Comparison of ENCODE assay signal across 2 cellular contexts in genomic region chr6:150391414-150391813, GRCh38.
A peak's percentile ranks its signal among the peaks of the same experiment; 100 is the strongest.
TF ChIP-seq lines count a peak whose summit lies in the region.

No MANE protein-coding gene starts in this region.

TF ChIP-seq in liver, 16 proteins besides CTCF, POLR2A, EP300 and RAD21 (continued from another document):
- TF ChIP-seq EGR1 (IDR thresholded peaks at IDR 0.05; ENCODE audit: low read depth in 2 of 2) (no peak), HNF4G (IDR thresholded peaks at IDR 0.05) (no peak), SP1 (IDR thresholded peaks at IDR 0.05) (peak; percentile 52), YY1 (IDR thresholded peaks at IDR 0.05) (peak; percentile 35), TAF1 (conservative IDR thresholded peaks at IDR 0.05) (no peak), NR2F2 (IDR thresholded peaks at IDR 0.05) (no peak), ZBTB33 (IDR thresholded peaks at IDR 0.05) (no peak), GABPA (IDR thresholded peaks at IDR 0.05 in 1 of 2, conservative IDR thresholded peaks at IDR 0.05 in 1 of 2) (no peak), RXRA (IDR thresholded peaks at IDR 0.05) (peak in 1 of 2 donors; percentile 53), FOXA1 (IDR thresholded peaks at IDR 0.05) (no peak), FOXA2 (IDR thresholded peaks at IDR 0.05) (no peak)
- TF ChIP-seq, protein P1, sequence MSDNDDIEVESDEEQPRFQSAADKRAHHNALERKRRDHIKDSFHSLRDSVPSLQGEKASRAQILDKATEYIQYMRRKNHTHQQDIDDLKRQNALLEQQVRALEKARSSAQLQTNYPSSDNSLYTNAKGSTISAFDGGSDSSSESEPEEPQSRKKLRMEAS (IDR thresholded peaks at IDR 0.05) = no peak
- TF ChIP-seq, protein P2, sequence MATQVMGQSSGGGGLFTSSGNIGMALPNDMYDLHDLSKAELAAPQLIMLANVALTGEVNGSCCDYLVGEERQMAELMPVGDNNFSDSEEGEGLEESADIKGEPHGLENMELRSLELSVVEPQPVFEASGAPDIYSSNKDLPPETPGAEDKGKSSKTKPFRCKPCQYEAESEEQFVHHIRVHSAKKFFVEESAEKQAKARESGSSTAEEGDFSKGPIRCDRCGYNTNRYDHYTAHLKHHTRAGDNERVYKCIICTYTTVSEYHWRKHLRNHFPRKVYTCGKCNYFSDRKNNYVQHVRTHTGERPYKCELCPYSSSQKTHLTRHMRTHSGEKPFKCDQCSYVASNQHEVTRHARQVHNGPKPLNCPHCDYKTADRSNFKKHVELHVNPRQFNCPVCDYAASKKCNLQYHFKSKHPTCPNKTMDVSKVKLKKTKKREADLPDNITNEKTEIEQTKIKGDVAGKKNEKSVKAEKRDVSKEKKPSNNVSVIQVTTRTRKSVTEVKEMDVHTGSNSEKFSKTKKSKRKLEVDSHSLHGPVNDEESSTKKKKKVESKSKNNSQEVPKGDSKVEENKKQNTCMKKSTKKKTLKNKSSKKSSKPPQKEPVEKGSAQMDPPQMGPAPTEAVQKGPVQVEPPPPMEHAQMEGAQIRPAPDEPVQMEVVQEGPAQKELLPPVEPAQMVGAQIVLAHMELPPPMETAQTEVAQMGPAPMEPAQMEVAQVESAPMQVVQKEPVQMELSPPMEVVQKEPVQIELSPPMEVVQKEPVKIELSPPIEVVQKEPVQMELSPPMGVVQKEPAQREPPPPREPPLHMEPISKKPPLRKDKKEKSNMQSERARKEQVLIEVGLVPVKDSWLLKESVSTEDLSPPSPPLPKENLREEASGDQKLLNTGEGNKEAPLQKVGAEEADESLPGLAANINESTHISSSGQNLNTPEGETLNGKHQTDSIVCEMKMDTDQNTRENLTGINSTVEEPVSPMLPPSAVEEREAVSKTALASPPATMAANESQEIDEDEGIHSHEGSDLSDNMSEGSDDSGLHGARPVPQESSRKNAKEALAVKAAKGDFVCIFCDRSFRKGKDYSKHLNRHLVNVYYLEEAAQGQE (IDR thresholded peaks at IDR 0.05) = no peak

TF ChIP-seq in HepG2, 621 proteins besides CTCF, POLR2A, EP300 and RAD21:
- TF ChIP-seq AHDC1 (CRISPR knock-in tag; IDR thresholded peaks at IDR 0.05; ENCODE audit: borderline replicate concordance) (no peak), ZNF572 (CRISPR knock-in tag; IDR thresholded peaks at IDR 0.05) (no peak), ZNF619 (CRISPR knock-in tag; IDR thresholded peaks at IDR 0.05) (no peak), GLI4 (CRISPR knock-in tag; IDR thresholded peaks at IDR 0.05; ENCODE audit: borderline replicate concordance) (no peak), MYC (CRISPR knock-in tag; IDR thresholded peaks at IDR 0.05; ENCODE audit: borderline replicate concordance) (no peak), HCFC1 (IDR thresholded peaks at IDR 0.05; ENCODE audit: low read depth, low read length) (no peak), IKZF1 (IDR thresholded peaks at IDR 0.05) (no peak), ZNF564 (CRISPR knock-in tag; IDR thresholded peaks at IDR 0.05) (no peak), MED13 (CRISPR knock-in tag; IDR thresholded peaks at IDR 0.05) (no peak), ZNF317 (CRISPR knock-in tag; IDR thresholded peaks at IDR 0.05) (no peak)
- TF ChIP-seq, protein P3, sequence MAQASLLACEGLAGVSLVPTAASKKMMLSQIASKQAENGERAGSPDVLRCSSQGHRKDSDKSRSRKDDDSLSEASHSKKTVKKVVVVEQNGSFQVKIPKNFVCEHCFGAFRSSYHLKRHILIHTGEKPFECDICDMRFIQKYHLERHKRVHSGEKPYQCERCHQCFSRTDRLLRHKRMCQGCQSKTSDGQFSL (CRISPR knock-in tag; IDR thresholded peaks at IDR 0.05) = no peak
TF ChIP-seq in HepG2: peak in this region for 0.
